Comparison of ENCODE assay signal across 2 cellular contexts in the genomic region with DNA sequence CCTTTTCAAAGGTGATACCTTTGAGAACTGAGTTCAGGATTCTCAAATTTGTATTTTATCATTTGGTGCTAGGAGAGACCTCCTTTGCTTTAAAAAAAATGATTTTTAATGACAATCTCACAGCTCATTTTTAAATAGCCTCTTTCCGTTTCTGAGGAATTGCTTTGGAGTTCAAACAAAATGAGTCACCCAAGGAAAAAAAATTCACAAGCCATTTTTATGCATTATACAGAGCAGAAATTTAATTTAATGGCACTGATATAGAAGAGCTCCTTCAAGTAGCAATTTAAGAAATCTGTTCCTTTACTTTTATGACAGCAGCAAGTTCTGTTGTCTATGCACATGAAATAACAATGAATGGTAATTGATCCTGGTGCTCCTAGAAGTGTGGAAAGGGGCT.
TF ChIP-seq lines count a peak whose summit lies in the region.

No MANE protein-coding gene starts in this region.

TF ChIP-seq in SK-N-SH, 30 proteins besides CTCF, POLR2A, EP300 and RAD21 (continued from another document and continues in another):
- no peak for TF ChIP-seq YY1 (IDR thresholded peaks at IDR 0.05; ENCODE audit: low read depth)
- TF ChIP-seq SIN3A (IDR thresholded peaks at IDR 0.05; ENCODE audit: borderline replicate concordance, low read depth, low read length) = no peak
- TF ChIP-seq MEF2A (IDR thresholded peaks at IDR 0.05; ENCODE audit: borderline replicate concordance, low read depth) = no peak
- no peak for TF ChIP-seq MXI1 (IDR thresholded peaks at IDR 0.05; ENCODE audit: low read depth, low read length)
- peak; percentile 53; the same call in 1 of the 2 replicates for TF ChIP-seq FOSL2 (IDR thresholded peaks at IDR 0.05; ENCODE audit: borderline replicate concordance, low read depth)
- TF ChIP-seq, protein P1, sequence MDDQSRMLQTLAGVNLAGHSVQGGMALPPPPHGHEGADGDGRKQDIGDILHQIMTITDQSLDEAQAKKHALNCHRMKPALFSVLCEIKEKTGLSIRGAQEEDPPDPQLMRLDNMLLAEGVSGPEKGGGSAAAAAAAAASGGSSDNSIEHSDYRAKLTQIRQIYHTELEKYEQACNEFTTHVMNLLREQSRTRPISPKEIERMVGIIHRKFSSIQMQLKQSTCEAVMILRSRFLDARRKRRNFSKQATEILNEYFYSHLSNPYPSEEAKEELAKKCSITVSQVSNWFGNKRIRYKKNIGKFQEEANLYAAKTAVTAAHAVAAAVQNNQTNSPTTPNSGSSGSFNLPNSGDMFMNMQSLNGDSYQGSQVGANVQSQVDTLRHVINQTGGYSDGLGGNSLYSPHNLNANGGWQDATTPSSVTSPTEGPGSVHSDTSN (IDR thresholded peaks at IDR 0.05) = no peak
- TF ChIP-seq EZH2phosphoT487 (IDR thresholded peaks at IDR 0.05; ENCODE audit: borderline replicate concordance, low read depth) = no peak
- TF ChIP-seq, protein P2, sequence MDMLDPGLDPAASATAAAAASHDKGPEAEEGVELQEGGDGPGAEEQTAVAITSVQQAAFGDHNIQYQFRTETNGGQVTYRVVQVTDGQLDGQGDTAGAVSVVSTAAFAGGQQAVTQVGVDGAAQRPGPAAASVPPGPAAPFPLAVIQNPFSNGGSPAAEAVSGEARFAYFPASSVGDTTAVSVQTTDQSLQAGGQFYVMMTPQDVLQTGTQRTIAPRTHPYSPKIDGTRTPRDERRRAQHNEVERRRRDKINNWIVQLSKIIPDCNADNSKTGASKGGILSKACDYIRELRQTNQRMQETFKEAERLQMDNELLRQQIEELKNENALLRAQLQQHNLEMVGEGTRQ (IDR thresholded peaks at IDR 0.05; ENCODE audit: borderline replicate concordance, low read depth, low read length) = no peak
- TF ChIP-seq POLR2AphosphoS5 (IDR thresholded peaks at IDR 0.05; ENCODE audit: low read depth, low read length) = no peak
- no peak for TF ChIP-seq RCOR1 (IDR thresholded peaks at IDR 0.05; ENCODE audit: low read length)
- peak; percentile 17; the same call in 1 of the 2 replicates for TF ChIP-seq TEAD4 (IDR thresholded peaks at IDR 0.05; ENCODE audit: borderline replicate concordance, insufficient read depth)
- TF ChIP-seq FOXJ3 (CRISPR knock-in tag; IDR thresholded peaks at IDR 0.05) = no peak
- TF ChIP-seq, protein P3, sequence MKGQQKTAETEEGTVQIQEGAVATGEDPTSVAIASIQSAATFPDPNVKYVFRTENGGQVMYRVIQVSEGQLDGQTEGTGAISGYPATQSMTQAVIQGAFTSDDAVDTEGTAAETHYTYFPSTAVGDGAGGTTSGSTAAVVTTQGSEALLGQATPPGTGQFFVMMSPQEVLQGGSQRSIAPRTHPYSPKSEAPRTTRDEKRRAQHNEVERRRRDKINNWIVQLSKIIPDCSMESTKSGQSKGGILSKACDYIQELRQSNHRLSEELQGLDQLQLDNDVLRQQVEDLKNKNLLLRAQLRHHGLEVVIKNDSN (IDR thresholded peaks at IDR 0.05; ENCODE audit: borderline replicate concordance, low read depth) = no peak
- TF ChIP-seq, protein P4, sequence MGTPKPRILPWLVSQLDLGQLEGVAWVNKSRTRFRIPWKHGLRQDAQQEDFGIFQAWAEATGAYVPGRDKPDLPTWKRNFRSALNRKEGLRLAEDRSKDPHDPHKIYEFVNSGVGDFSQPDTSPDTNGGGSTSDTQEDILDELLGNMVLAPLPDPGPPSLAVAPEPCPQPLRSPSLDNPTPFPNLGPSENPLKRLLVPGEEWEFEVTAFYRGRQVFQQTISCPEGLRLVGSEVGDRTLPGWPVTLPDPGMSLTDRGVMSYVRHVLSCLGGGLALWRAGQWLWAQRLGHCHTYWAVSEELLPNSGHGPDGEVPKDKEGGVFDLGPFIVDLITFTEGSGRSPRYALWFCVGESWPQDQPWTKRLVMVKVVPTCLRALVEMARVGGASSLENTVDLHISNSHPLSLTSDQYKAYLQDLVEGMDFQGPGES (IDR thresholded peaks at IDR 0.05; ENCODE audit: low read depth, low read length) = no peak
- TF ChIP-seq, protein P5, sequence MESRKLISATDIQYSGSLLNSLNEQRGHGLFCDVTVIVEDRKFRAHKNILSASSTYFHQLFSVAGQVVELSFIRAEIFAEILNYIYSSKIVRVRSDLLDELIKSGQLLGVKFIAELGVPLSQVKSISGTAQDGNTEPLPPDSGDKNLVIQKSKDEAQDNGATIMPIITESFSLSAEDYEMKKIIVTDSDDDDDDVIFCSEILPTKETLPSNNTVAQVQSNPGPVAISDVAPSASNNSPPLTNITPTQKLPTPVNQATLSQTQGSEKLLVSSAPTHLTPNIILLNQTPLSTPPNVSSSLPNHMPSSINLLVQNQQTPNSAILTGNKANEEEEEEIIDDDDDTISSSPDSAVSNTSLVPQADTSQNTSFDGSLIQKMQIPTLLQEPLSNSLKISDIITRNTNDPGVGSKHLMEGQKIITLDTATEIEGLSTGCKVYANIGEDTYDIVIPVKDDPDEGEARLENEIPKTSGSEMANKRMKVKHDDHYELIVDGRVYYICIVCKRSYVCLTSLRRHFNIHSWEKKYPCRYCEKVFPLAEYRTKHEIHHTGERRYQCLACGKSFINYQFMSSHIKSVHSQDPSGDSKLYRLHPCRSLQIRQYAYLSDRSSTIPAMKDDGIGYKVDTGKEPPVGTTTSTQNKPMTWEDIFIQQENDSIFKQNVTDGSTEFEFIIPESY (IDR thresholded peaks at IDR 0.05; ENCODE audit: borderline replicate concordance, low read depth) = no peak
- TF ChIP-seq GATA2 (CRISPR knock-in tag; IDR thresholded peaks at IDR 0.05) = no peak
- TF ChIP-seq, protein P6, sequence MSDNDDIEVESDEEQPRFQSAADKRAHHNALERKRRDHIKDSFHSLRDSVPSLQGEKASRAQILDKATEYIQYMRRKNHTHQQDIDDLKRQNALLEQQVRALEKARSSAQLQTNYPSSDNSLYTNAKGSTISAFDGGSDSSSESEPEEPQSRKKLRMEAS (IDR thresholded peaks at IDR 0.05; ENCODE audit: low read depth) = no peak

TF ChIP-seq in endothelial cell of umbilical vein, 7 proteins besides CTCF, POLR2A, EP300 and RAD21 (continued from another document):
- no peak for TF ChIP-seq POLR2AphosphoS5 (IDR thresholded peaks at IDR 0.05; ENCODE audit: insufficient read depth, low read depth, low read length)
